In the genomic region with DNA sequence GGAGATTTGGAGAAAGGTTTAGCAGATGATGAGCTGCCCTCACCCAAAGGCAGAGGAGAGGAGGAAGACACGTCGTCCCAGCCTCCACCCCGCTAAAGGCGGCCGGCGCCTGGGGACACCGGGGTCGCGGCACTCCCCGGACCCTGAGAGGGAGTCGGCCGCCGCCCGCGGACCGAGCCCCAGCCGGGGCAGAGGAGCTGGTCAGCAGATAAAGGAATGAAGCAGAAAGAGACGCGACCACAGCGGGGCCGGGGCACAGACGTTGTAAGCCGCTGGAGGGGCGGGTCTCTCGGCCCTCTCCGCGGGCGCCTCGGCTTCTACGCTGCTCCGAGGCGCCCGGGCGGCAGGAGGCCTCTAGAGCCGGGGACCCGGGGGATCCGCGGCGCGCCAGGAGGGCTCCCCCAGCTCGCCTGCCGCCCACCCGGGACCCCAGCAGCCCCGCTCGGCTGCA, we compare ENCODE assay signal across 8 cellular contexts. TPM values are rescaled to one million over a fixed set of nuclear protein-coding genes. Genes with fewer than 3 reads are reported as not detected.
DNase-seq lines count a peak whose midpoint lies in the region; ATAC-seq, FAIRE-seq and TF ChIP-seq lines count a peak whose summit lies in the region.

No MANE protein-coding gene starts in this region.

- peak overlapping the region; percentile 100 for H2AFZ ChIP-seq in mammary epithelial cell (ENCODE audit: low read depth, low read length)

- dilution Hi-C loops in mammary epithelial cell (cut with HindIII; ENCODE audit: low sequenced_read_pairs) = no loop called here

- H3K4me3 ChIP-seq in AG04450 (ENCODE audit: low read depth, low read length) (peak overlapping the region; percentile 79), mammary epithelial cell (replicated peaks in 1 of 3; ENCODE audit: insufficient read depth in 1 of 3, low read depth in 2 of 3, low read length in 3 of 3) (peak overlapping the region; percentile 71 to 98 (median 95)), kidney (ENCODE audit: low read length in 2 of 2) (peak overlapping the region; percentile 48 to 88)

- in situ Hi-C loops in mammary epithelial cell (cut with MboI; ENCODE audit: low sequenced_read_pairs in 2 of 2) = no loop called here

- no peaks in the 10 kb centered on the region for H4K20me1 ChIP-seq in mammary epithelial cell (ENCODE audit: insufficient read depth, low read length)

- CTCF ChIA-PET in AG04450 (lab: Charles Lee) = interaction anchor here (0.6 to 1.4 kb wide), 4 partner anchors 58 to 235 kb away, joined by 3 to 6 read pairs (median 4); no protein-coding TSS in a partner anchor
- CTCF ChIA-PET in mammary epithelial cell (lab: Charles Lee; ENCODE audit: low non-redundant PET) = no interaction called here

- no peak for DNase-seq in AG04450 (ENCODE audit: low read depth, low spot score)
- DNase-seq in T-helper 2 cell = peak; percentile 1 to 56 (median 9)
- peak; percentile 32 for DNase-seq in mammary epithelial cell
- peak; percentile 82 for DNase-seq in kidney
- DNase-seq in stimulated activated CD4-positive, alpha-beta T cell treated with anti-CD3 and anti-CD28 coated beads, Interleukin-4, amount 100 ng/mL, for 1 hour = peak; percentile 33
- no peak for DNase-seq in H4 (ENCODE audit: low spot score)

- FAIRE-seq in kidney (lab: Jason Lieb, UNC) = no peak

- BruUV-seq in mammary epithelial cell (replicated peaks; lab: Mats Ljungman, UMichigan) = no TSS peak

- peaks cover 54% of the 10 kb centered on the region for H3K79me2 ChIP-seq in mammary epithelial cell (ENCODE audit: insufficient read depth, low read length)

- TF ChIP-seq CTCF in AG04450 (IDR thresholded peaks at IDR 0.05; ENCODE audit: low read depth, low read length) (no peak), mammary epithelial cell (conservative IDR thresholded peaks at IDR 0.05 in 1 of 2, IDR thresholded peaks at IDR 0.05 in 1 of 2; ENCODE audit: extremely low read depth in 1 of 2, insufficient read depth in 1 of 2, low read depth in 1 of 2, low read length in 2 of 2) (no peak), kidney (IDR thresholded peaks at IDR 0.05; ENCODE audit: borderline replicate concordance, extremely low read depth, insufficient read depth) (no peak)

- intact Hi-C loops in mammary epithelial cell (cut with micrococcal nuclease) (loop anchor here (2.0 to 5.0 kb wide), 6 partner anchors 58 to 234 kb away; a partner anchor contains a TSS), kidney (cut with DNase I) (no loop called here)

- POLR2A ChIA-PET in AG04450 (lab: Yijun Ruan, JAX) = interaction anchor here (0.6 to 1.1 kb wide), 2 partner anchors 19 to 155 kb away, joined by 5 to 6 read pairs; no protein-coding TSS in a partner anchor

- no peaks in the 10 kb centered on the region for H3K36me3 ChIP-seq in mammary epithelial cell (ENCODE audit: insufficient read depth, low read length)
- H3K36me3 ChIP-seq in kidney (ENCODE audit: control insufficient read depth in 1 of 2, insufficient read depth in 2 of 2, low read length in 2 of 2) = no peaks in the 10 kb centered on the region

- H3K9me3 ChIP-seq in AG04450 (ENCODE audit: control insufficient read depth, insufficient read depth, low read length) = no peaks in the 10 kb centered on the region; the same call in 1 of the 2 replicates
- no peaks in the 10 kb centered on the region for H3K9me3 ChIP-seq in mammary epithelial cell (replicated peaks; ENCODE audit: insufficient read depth, low read length)
- H3K9me3 ChIP-seq in kidney (ENCODE audit: control insufficient read depth in 1 of 2, low read length in 2 of 2) = no peaks in the 10 kb centered on the region

- 0% methylated on average over 2 of the region's 45 CpGs for WGBS in mammary epithelial cell (ENCODE audit: low coverage, missing lambda C conversion rate)

- H3K4me2 ChIP-seq in mammary epithelial cell (ENCODE audit: insufficient read depth, low read depth, low read length) = peak overlapping the region; percentile 97

- no peak overlapping the region for H3K27ac ChIP-seq in AG04450 (ENCODE audit: low read depth, low read length)
- H3K27ac ChIP-seq in mammary epithelial cell (ENCODE audit: insufficient read depth, low read depth, low read length) = peak overlapping the region; percentile 80
- peak overlapping the region; percentile 94 to 96 for H3K27ac ChIP-seq in kidney (ENCODE audit: low read depth in 2 of 2, low read length in 2 of 2)

- H3K9ac ChIP-seq in mammary epithelial cell (ENCODE audit: insufficient read depth, low read length) (peak overlapping the region; percentile 94), kidney (ENCODE audit: low read length in 2 of 2) (peak overlapping the region; percentile 59 to 97)

- H3K4me1 ChIP-seq in mammary epithelial cell (ENCODE audit: insufficient read depth, low read length) = peaks cover 12% of the 10 kb centered on the region
- peaks cover 4 to 8% of the 10 kb centered on the region in 2 donors for H3K4me1 ChIP-seq in kidney (ENCODE audit: control insufficient read depth in 1 of 2, insufficient read depth in 1 of 2, low read depth in 1 of 2, low read length in 2 of 2)

- ATAC-seq in GM19043 (IDR thresholded peaks at IDR 0.05; ENCODE audit: low read depth, unreplicated experiment) (peak; percentile 14), HG03342 (IDR thresholded peaks at IDR 0.05; ENCODE audit: unreplicated experiment) (peak; percentile 31)

- peaks cover 5% of the 10 kb centered on the region for H3K27me3 ChIP-seq in AG04450 (ENCODE audit: control insufficient read depth, insufficient read depth, low read length)
- H3K27me3 ChIP-seq in mammary epithelial cell (ENCODE audit: insufficient read depth, low read length) = no peaks in the 10 kb centered on the region

RNA-seq across cellular contexts. Expression of a gene that starts 0.5 kb away (rescaled TPM):
- polyA plus RNA-seq in AG04450 (2011; rRNA removed) = 20.3 and 31.0 TPM in 2 replicates
- polyA minus RNA-seq in AG04450 (2011; rRNA and poly(A)+ RNA removed) = 66.5 and 90.6 TPM in 2 replicates
- total RNA-seq in mammary epithelial cell = 10 to 100 TPM; 40.1 to 80.5 TPM
- polyA plus RNA-seq in mammary epithelial cell = 10.7 TPM
- 166 TPM for polyA minus RNA-seq in mammary epithelial cell
- 77.3 TPM for total RNA-seq in kidney
- polyA plus RNA-seq in kidney (ENCODE audit: insufficient read depth, low read depth, low replicate concordance) = 19.1 TPM
- 22.2 and 37.0 TPM in 2 replicates for total RNA-seq in H4 (2014; rRNA removed; shearing (Covaris generic))

Comparison
In these comparisons a context has a peak if more than half of its experiments do, and no peak if none do; other contexts are left out.
1. DNase-seq: peak in T-helper 2 cell (5 of 5), mammary epithelial cell (single experiment), kidney (single experiment) and stimulated activated CD4-positive, alpha-beta T cell treated with anti-CD3 and anti-CD28 coated beads, Interleukin-4, amount 100 ng/mL, for 1 hour (single experiment); none in AG04450 (single experiment) and H4 (single experiment).
2. Peak in every context shown above with its lines, with median percentiles within 50 percentile points of each other: H3K4me3 ChIP-seq.